Comparison of ENCODE assay signal across 9 cellular contexts in genomic region chr10:32149257-32149955, GRCh38.
A peak's percentile ranks its signal among the peaks of the same experiment; 100 is the strongest.
DNase-seq lines count a peak whose midpoint lies in the region; ATAC-seq and FAIRE-seq lines count a peak whose summit lies in the region.
"Had no signal": no experiment of that assay in that cellular context is flagged by ENCODE, and none has a peak within 500 bp of the region (broad histone marks: within the 10 kb centered on the region; RNA-seq: fewer than 3 reads in every experiment).

No MANE protein-coding gene starts in this region.

- no peak for FAIRE-seq in urothelium cell line (lab: Jason Lieb, UNC)

- ATAC-seq in activated CD4-positive, CD25-positive, alpha-beta regulatory T cell treated with anti-CD3 and anti-CD28 coated beads, Interleukin-2, amount 50 U/mL, for 24 hours: peak; percentile 55 to 60
- ATAC-seq in HG02610 (IDR thresholded peaks at IDR 0.05; ENCODE audit: unreplicated experiment) (peak; percentile 86), esophagus mucosa (peak; percentile 83)

- DNase-seq in activated CD4-positive, CD25-positive, alpha-beta regulatory T cell treated with anti-CD3 and anti-CD28 coated beads, Interleukin-2, amount 50 U/mL, for 72 hours: no peak
- DNase-seq in RKO (ENCODE audit: low spot score) (peak; percentile 55), skeletal muscle cell (ENCODE audit: low read depth) (peak; percentile 87), urothelium cell line (ENCODE audit: low spot score) (no peak), NCI-H510A (lab: John Stamatoyannopoulos, UW) (no peak)

- H3K4me3 ChIP-seq in skeletal muscle cell (ENCODE audit: low read depth, low read length): no peak overlapping the region
- H3K4me3 ChIP-seq: BLaER1 had no signal

Comparison
In these comparisons a context has a peak if more than half of its experiments do, and no peak if none do; other contexts are left out.
1. DNase-seq: peak in RKO (single experiment) and skeletal muscle cell (single experiment); none in activated CD4-positive, CD25-positive, alpha-beta regulatory T cell treated with anti-CD3 and anti-CD28 coated beads, Interleukin-2, amount 50 U/mL, for 72 hours (single experiment), urothelium cell line (single experiment) and NCI-H510A (single experiment).
2. Peak in every context shown above with its lines, with median percentiles within 50 percentile points of each other: ATAC-seq.